ENCODE assay signal across 26 cellular contexts in the genomic region with DNA sequence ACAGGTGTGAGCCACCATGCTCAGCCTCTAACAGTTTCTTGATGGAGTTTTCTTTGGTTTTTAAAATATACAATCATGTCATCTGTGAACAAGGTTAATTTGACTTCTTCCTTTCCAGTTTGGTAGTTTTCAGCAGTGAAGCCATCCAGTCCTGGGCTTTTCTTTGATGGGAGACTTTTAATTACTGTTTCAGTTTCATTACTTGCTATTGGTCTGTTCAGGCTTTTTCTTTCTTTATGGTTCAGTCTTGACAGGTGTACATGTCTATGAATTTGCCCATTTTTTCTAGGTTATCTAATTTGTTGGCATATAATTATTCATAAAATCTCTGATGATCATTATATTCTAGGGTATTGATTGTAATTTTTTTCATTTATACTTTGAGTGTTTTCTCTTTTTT.
"Had no signal": no experiment of that assay in that cellular context is flagged by ENCODE, and none has a peak within 500 bp of the region (broad histone marks: within the 10 kb centered on the region; RNA-seq: fewer than 3 reads in every experiment).

No MANE protein-coding gene starts in this region.

- H3K4me3 Mint-ChIP-seq: activated CD4-positive, alpha-beta memory T cell treated with anti-CD3 and anti-CD28 coated beads, Interleukin-2, amount 10 ng/mL, durations not matched to agents 7 days and 5 days; activated naive CD4-positive, alpha-beta T cell treated with anti-CD3 and anti-CD28 coated beads for 36 hours; activated naive CD8-positive, alpha-beta T cell treated with anti-CD3 and anti-CD28 coated beads, Interleukin-2, amount 10 ng/mL, durations not matched to agents 7 days and 5 days; activated T-cell treated with anti-CD3 and anti-CD28 coated beads, Interleukin-2, amount 50 U/mL, for 72 hours; endodermal cell; neural progenitor cell had no signal

- H3K4me3 ChIP-seq: heart right ventricle, mucosa of descending colon, neural progenitor cell, sigmoid colon, smooth muscle cell, testis, uterus had no signal

- H3K4me1 Mint-ChIP-seq: endodermal cell, neural progenitor cell had no signal

- DNase-seq: activated CD4-positive, alpha-beta memory T cell treated with anti-CD3 and anti-CD28 coated beads, Interleukin-2, amount 10 ng/mL, durations not matched to agents 7 days and 5 days; activated CD4-positive, alpha-beta T cell treated with anti-CD3 and anti-CD28 coated beads for 4 hours; activated CD4-positive, CD25-positive, alpha-beta regulatory T cell; activated effector memory CD4-positive, alpha-beta T cell treated with Interleukin-2 at 50 U/mL for 16 hours; activated naive CD4-positive, alpha-beta T cell treated with anti-CD3 and anti-CD28 coated beads for 36 hours; activated naive CD8-positive, alpha-beta T cell treated with anti-CD3 and anti-CD28 coated beads, Interleukin-2, amount 10 ng/mL, durations not matched to agents 7 days and 5 days; activated T-cell treated with anti-CD3 and anti-CD28 coated beads, Interleukin-2, amount 50 U/mL, for 72 hours; amniotic stem cell; cerebellar nuclear complex; cortex of kidney; endodermal cell; heart right ventricle; islet precursor cell; mesendoderm; mucosa of descending colon; retina; stimulated activated CD4-positive, alpha-beta T cell treated with anti-CD3 and anti-CD28 coated beads, Interleukin-15, amount 100 ng/mL, for 24 hours; stimulated activated CD8-positive, alpha-beta memory T cell treated with anti-CD3 and anti-CD28 coated beads, Interleukin-4, amount 100 ng/mL, for 48 hours; stimulated activated naive CD4-positive, alpha-beta T cell; T-helper 9 cell; testis had no signal

- H3K27ac ChIP-seq: epithelial cell of prostate, heart right ventricle, neural progenitor cell, testis, uterus had no signal

- H3K27me3 Mint-ChIP-seq: activated CD4-positive, alpha-beta memory T cell treated with anti-CD3 and anti-CD28 coated beads, Interleukin-2, amount 10 ng/mL, durations not matched to agents 7 days and 5 days; activated naive CD8-positive, alpha-beta T cell treated with anti-CD3 and anti-CD28 coated beads, Interleukin-2, amount 10 ng/mL, durations not matched to agents 7 days and 5 days had no signal

- H2AFZ ChIP-seq: neural progenitor cell had no signal

- H3K9me3 Mint-ChIP-seq: activated CD4-positive, alpha-beta memory T cell treated with anti-CD3 and anti-CD28 coated beads, Interleukin-2, amount 10 ng/mL, durations not matched to agents 7 days and 5 days had no signal

- H3K36me3 ChIP-seq: neural progenitor cell, sigmoid colon, uterus had no signal

- H3K27ac Mint-ChIP-seq: activated CD4-positive, alpha-beta memory T cell treated with anti-CD3 and anti-CD28 coated beads, Interleukin-2, amount 10 ng/mL, durations not matched to agents 7 days and 5 days; activated naive CD4-positive, alpha-beta T cell treated with anti-CD3 and anti-CD28 coated beads for 36 hours; activated naive CD8-positive, alpha-beta T cell treated with anti-CD3 and anti-CD28 coated beads, Interleukin-2, amount 10 ng/mL, durations not matched to agents 7 days and 5 days; endodermal cell; neural progenitor cell had no signal

- H3K27me3 ChIP-seq: heart right ventricle, neural progenitor cell, sigmoid colon, testis, uterus had no signal

- H3K4me2 ChIP-seq: neural progenitor cell, smooth muscle cell had no signal

- ATAC-seq: activated T-cell treated with anti-CD3 and anti-CD28 coated beads, Interleukin-2, amount 50 U/mL, for 72 hours had no signal

- H3K9ac ChIP-seq: neural progenitor cell had no signal

- H3K4me1 ChIP-seq: neural progenitor cell, testis, uterus had no signal

- H3K9me3 ChIP-seq: mucosa of descending colon, sigmoid colon, testis, uterus had no signal
